ENCODE assay signal across 8 cellular contexts in the genomic region with DNA sequence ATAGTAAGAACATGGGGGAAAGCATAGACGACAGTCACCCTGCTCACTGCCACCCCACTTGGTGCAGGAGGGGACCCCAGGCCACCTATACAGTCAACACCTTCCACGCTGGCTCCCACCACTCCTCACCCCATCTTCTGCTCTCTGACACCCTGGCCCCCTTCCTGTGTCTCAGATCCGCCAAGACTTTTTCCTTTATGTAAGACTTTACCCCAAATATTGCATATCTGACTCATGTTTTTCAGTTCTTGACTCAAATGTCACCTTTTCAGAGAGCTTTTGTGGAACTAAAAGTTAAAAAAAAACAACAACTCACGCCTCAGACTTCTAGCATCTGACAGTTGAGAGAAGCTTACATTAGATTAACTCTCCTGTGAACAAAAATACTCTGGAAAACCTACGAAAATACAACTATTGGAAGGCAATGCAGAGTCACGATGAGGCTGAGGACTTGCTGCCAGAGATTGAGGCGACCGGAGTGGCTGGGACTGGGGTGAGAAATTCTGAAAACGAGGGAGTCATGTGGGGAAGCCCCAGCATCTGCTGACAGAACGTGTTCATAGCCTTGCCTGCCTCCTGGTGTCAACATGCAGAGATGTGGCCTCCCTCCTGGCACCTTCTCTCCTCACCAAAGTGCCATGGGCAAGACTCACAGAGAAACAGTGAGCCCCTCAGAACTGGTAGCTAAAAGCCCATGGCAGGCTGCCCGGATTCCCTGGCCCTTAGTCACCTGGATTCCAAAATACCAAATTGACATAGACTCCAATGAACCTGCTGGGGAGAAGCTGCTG. TPM values are rescaled to one million over a fixed set of nuclear protein-coding genes. Genes with fewer than 3 reads are reported as not detected.
DNase-seq lines count a peak whose midpoint lies in the region; ATAC-seq and TF ChIP-seq lines count a peak whose summit lies in the region.
"Had no signal": no experiment of that assay in that cellular context is flagged by ENCODE, and none has a peak within 500 bp of the region (broad histone marks: within the 10 kb centered on the region; RNA-seq: fewer than 3 reads in every experiment).

No MANE protein-coding gene starts in this region.

- H3K4me3 Mint-ChIP-seq in CD8-positive, alpha-beta T cell, result no peak overlapping the region

- H3K9me3 ChIP-seq in GM23248 (ENCODE audit: low read depth) (no peaks in the 10 kb centered on the region), OCI-LY3 (ENCODE audit: insufficient read depth, low read length) (peaks cover 15% of the 10 kb centered on the region)
- no peaks in the 10 kb centered on the region for H3K9me3 ChIP-seq in CD8-positive, alpha-beta T cell (ENCODE audit: low read length)

- H3F3A ChIP-seq in GM23248 (ENCODE audit: insufficient read depth), result peaks cover 18% of the 10 kb centered on the region

- intact Hi-C loops in CD8-positive, alpha-beta T cell (cut with DNase I, micrococcal nuclease), result no loop called here

- CTCF ChIA-PET in CD8-positive, alpha-beta T cell (lab: Charles Lee), result no interaction called here

- H3K27ac Mint-ChIP-seq in CD8-positive, alpha-beta T cell, result no peak overlapping the region

- POLR2A ChIA-PET in CD8-positive, alpha-beta T cell (lab: Charles Lee), result no interaction called here

- H3K36me3 ChIP-seq in GM23248 (ENCODE audit: low read depth) (no peaks in the 10 kb centered on the region), OCI-LY3 (replicated peaks; ENCODE audit: low read depth, low read length) (peaks cover 14% of the 10 kb centered on the region)
- no peaks in the 10 kb centered on the region for H3K36me3 ChIP-seq in CD8-positive, alpha-beta T cell (ENCODE audit: insufficient read depth, low read length)
- H3K36me3 ChIP-seq: heart left ventricle had no signal

- H3K9ac ChIP-seq in GM23248, result no peak overlapping the region
- peak overlapping the region; percentile 81 for H3K9ac ChIP-seq in OCI-LY3 (ENCODE audit: low read length)

- H3K27me3 ChIP-seq in GM23248 (replicated peaks; ENCODE audit: insufficient read depth) (0 out of 2 replicates have a peak, but pooled peaks cover 4% of the 10 kb centered on the region), OCI-LY3 (ENCODE audit: low read depth, low read length) (no peaks in the 10 kb centered on the region), foreskin keratinocyte (no peaks in the 10 kb centered on the region)
- no peaks in the 10 kb centered on the region for H3K27me3 ChIP-seq in CD8-positive, alpha-beta T cell (ENCODE audit: insufficient read depth, low read length)
- H3K27me3 ChIP-seq: heart left ventricle had no signal

- in situ Hi-C loops in GM23248 (cut with MboI), result no loop called here

- H3K9me3 Mint-ChIP-seq in CD8-positive, alpha-beta T cell, result no peaks in the 10 kb centered on the region

- no peaks in the 10 kb centered on the region for H3K4me1 ChIP-seq in GM23248 (ENCODE audit: insufficient read depth)
- H3K4me1 ChIP-seq in OCI-LY3 (ENCODE audit: low read length), result peaks cover 55% of the 10 kb centered on the region
- H3K4me1 ChIP-seq in foreskin keratinocyte, result no peaks in the 10 kb centered on the region
- no peaks in the 10 kb centered on the region for H3K4me1 ChIP-seq in CD8-positive, alpha-beta T cell (ENCODE audit: insufficient read depth, low read length)
- H3K4me1 ChIP-seq: heart left ventricle had no signal

- H3K79me2 ChIP-seq in GM23248 (ENCODE audit: insufficient read depth) (no peaks in the 10 kb centered on the region), OCI-LY3 (ENCODE audit: low read length) (no peaks in the 10 kb centered on the region)

- H3K4me1 Mint-ChIP-seq in CD8-positive, alpha-beta T cell (ENCODE audit: low read depth), result no peaks in the 10 kb centered on the region

- ATAC-seq in GM18861 (IDR thresholded peaks at IDR 0.05; ENCODE audit: unreplicated experiment) (peak; percentile 68), foreskin keratinocyte (peak; percentile 61)
- no peak for ATAC-seq in CD8-positive, alpha-beta T cell
- ATAC-seq: heart left ventricle had no signal

- no peak overlapping the region for H3K4me3 ChIP-seq in GM23248
- H3K4me3 ChIP-seq in OCI-LY3 (ENCODE audit: low read length), result peak overlapping the region; percentile 51
- no peak overlapping the region for H3K4me3 ChIP-seq in CD8-positive, alpha-beta T cell (ENCODE audit: low read depth, low read length)
- H3K4me3 ChIP-seq: heart left ventricle had no signal

- no peak overlapping the region for H3K4me2 ChIP-seq in GM23248 (ENCODE audit: unreplicated experiment)
- peak overlapping the region; percentile 81 for H3K4me2 ChIP-seq in OCI-LY3 (ENCODE audit: low read length)

- H3K36me3 Mint-ChIP-seq in CD8-positive, alpha-beta T cell, result no peaks in the 10 kb centered on the region

- 34 to 37% methylated on average over 11 of the region's 11 CpGs for WGBS in GM23248 (ENCODE audit: low coverage in 1 of 2, low lambda C conversion rate in 2 of 2, missing lambda C conversion rate in 2 of 2), 2 experiments

- TF ChIP-seq CTCF in OCI-LY3 (IDR thresholded peaks at IDR 0.05; ENCODE audit: low read depth, low read length) (peak; percentile 59), foreskin keratinocyte (conservative IDR thresholded peaks at IDR 0.05) (peak; percentile 54)
- TF ChIP-seq CTCF in CD8-positive, alpha-beta T cell (IDR thresholded peaks at IDR 0.05), result no peak

- H3K27ac ChIP-seq in GM23248 (no peak overlapping the region), OCI-LY3 (ENCODE audit: low read length) (peak overlapping the region; percentile 98), foreskin keratinocyte (no peak overlapping the region)
- H3K27ac ChIP-seq in CD8-positive, alpha-beta T cell (ENCODE audit: low read depth, low read length), result no peak overlapping the region
- H3K27ac ChIP-seq: heart left ventricle had no signal

- no peaks in the 10 kb centered on the region for H4K20me1 ChIP-seq in GM23248 (ENCODE audit: insufficient read depth)
- no peaks in the 10 kb centered on the region for H4K20me1 ChIP-seq in OCI-LY3 (ENCODE audit: insufficient read depth, low read length)

- H2AFZ ChIP-seq in GM23248 (no peak overlapping the region), OCI-LY3 (ENCODE audit: low read depth, low read length) (0 out of 2 replicates have a peak overlapping the region, but pooled peaks have one; percentile 2)

- DNase-seq in GM23248 (peak; percentile 72), foreskin keratinocyte (peak; percentile 63 to 74), NCI-H748 treated with DMSO at 0.1 percent for 48 hours (lab: John Stamatoyannopoulos, UW) (no peak), AML-193 (lab: John Stamatoyannopoulos, UW) (no peak)
- DNase-seq in CD8-positive, alpha-beta T cell, result no peak

- H3K27me3 Mint-ChIP-seq in CD8-positive, alpha-beta T cell (ENCODE audit: low read depth), result peaks cover 19% of the 10 kb centered on the region

- H3K9me2 ChIP-seq in GM23248 (ENCODE audit: insufficient read depth), result no peaks in the 10 kb centered on the region

RNA-seq across cellular contexts. Expression of a gene that starts 22.4 kb away (rescaled TPM):
- total RNA-seq in GM23248 (2014; rRNA removed; shearing (Covaris generic)), result not detected in 2 replicates
- polyA plus RNA-seq in GM23248 (2016; fragmentation: Nextera tagmentation; extraction: Ambion mirVana) (not detected in 2 replicates), foreskin keratinocyte (not detected in 2 replicates)
- total RNA-seq in foreskin keratinocyte, result not detected in 2 replicates
- total RNA-seq in CD8-positive, alpha-beta T cell, result not detected

RNA-seq across cellular contexts. Expression of a gene that starts 59.5 kb away (rescaled TPM):
- not detected in 2 replicates for total RNA-seq in GM23248 (2014; rRNA removed; shearing (Covaris generic))
- polyA plus RNA-seq in GM23248 (2016; fragmentation: Nextera tagmentation; extraction: Ambion mirVana), result not detected in 2 replicates
- not detected in 2 replicates for total RNA-seq in foreskin keratinocyte
- not detected in 2 replicates for polyA plus RNA-seq in foreskin keratinocyte
- 1 to 10 TPM in 1 of 2 experiments, under 1 TPM in 1; 0.76 to 1.1 TPM for total RNA-seq in CD8-positive, alpha-beta T cell

Comparison
In these comparisons a context has a peak if more than half of its experiments do, and no peak if none do; other contexts are left out.
1. DNase-seq: peak in GM23248 (single experiment) and foreskin keratinocyte (2 of 2); none in NCI-H748 treated with DMSO at 0.1 percent for 48 hours (single experiment), AML-193 (0 of 2) and CD8-positive, alpha-beta T cell (0 of 7).